In the genomic region with DNA sequence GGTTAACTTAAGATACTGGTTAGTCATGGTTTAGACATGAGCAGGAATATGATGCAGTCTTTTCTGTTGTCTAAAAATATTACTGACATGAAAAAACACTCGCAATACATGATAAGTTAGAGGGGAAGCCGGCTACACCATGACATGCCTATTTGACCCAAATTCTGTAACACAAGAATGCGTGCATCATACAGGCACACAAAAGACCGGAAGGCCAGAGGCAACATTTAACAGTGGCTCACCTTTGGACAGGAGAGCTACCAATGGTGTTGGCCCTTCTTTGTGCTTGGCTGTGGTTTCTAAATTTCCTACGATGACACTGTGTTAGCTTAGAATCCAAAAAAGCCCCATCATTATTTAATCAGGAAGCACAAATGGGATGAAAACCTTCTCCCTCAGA, we compare ENCODE assay signal across 26 cellular contexts.
"Had no signal": no experiment of that assay in that cellular context is flagged by ENCODE, and none has a peak within 500 bp of the region (broad histone marks: within the 10 kb centered on the region; RNA-seq: fewer than 3 reads in every experiment).

No MANE protein-coding gene starts in this region.

- H3K36me3 Mint-ChIP-seq: naive thymus-derived CD8-positive, alpha-beta T cell; stimulated activated naive B cell treated with anti-CD40 and anti-IgM and Interleukin-4, amounts not matched to agents 10 μg/mL and 1 μg/mL and 100 μg/mL, for 72 hours; type B pancreatic cell had no signal

- H2AFZ ChIP-seq: hepatocyte had no signal

- H3K4me3 Mint-ChIP-seq: naive thymus-derived CD8-positive, alpha-beta T cell; nephron progenitor cell; stimulated activated naive B cell treated with anti-CD40 and anti-IgM and Interleukin-4, amounts not matched to agents 10 μg/mL and 1 μg/mL and 100 μg/mL, for 72 hours; type B pancreatic cell had no signal

- H3K27me3 Mint-ChIP-seq: type B pancreatic cell had no signal

- H3K4me3 ChIP-seq: heart left ventricle, hepatocyte, left lung, pancreas, prostate gland, skin epidermis, stomach, thoracic aorta, tibial artery, uterus had no signal

- H3K27ac Mint-ChIP-seq: naive thymus-derived CD8-positive, alpha-beta T cell; nephron progenitor cell; stimulated activated naive B cell treated with anti-CD40 and anti-IgM and Interleukin-4, amounts not matched to agents 10 μg/mL and 1 μg/mL and 100 μg/mL, for 72 hours; type B pancreatic cell had no signal

- H3K4me2 ChIP-seq: hepatocyte had no signal

- H3K9me3 ChIP-seq: heart left ventricle, left lung, pancreas, prostate gland, stomach, thoracic aorta, tibial artery, uterus had no signal

- H3K27me3 ChIP-seq: hepatocyte, pancreas, uterus had no signal

- H3K9me3 Mint-ChIP-seq: stimulated activated naive B cell treated with anti-CD40 and anti-IgM and Interleukin-4, amounts not matched to agents 10 μg/mL and 1 μg/mL and 100 μg/mL, for 72 hours; type B pancreatic cell had no signal

- H3K4me1 ChIP-seq: pancreas, prostate gland, uterus had no signal

- H3K36me3 ChIP-seq: heart left ventricle, left lung, pancreas, prostate gland, stomach, thoracic aorta, tibial artery, uterus had no signal

- DNase-seq: heart left ventricle; islet precursor cell; kidney glomerular epithelial cell; left cardiac atrium; left lung; mesenchymal stem cell; naive thymus-derived CD8-positive, alpha-beta T cell; nephron progenitor cell; retina; right cardiac atrium; stimulated activated CD4-positive, alpha-beta T cell treated with anti-CD3 and anti-CD28 coated beads, Interleukin-12 subunit alpha, Interleukin-12 subunit beta, amount 100 ng/mL, for 4 hours; stimulated activated CD4-positive, alpha-beta T cell treated with anti-CD3 and anti-CD28 coated beads, Interleukin-15, amount 100 ng/mL, for 24 hours; stimulated activated CD4-positive, alpha-beta T cell treated with anti-CD3 and anti-CD28 coated beads, Interleukin-2, amount 100 ng/mL, for 24 hours; stimulated activated CD4-positive, alpha-beta T cell treated with anti-CD3 and anti-CD28 coated beads, Interleukin-4, amount 100 ng/mL, for 1 hour; stimulated activated naive B cell treated with anti-CD40 and anti-IgM and Interleukin-4, amounts not matched to agents 10 μg/mL and 1 μg/mL and 100 μg/mL, for 72 hours; stimulated activated naive CD8-positive, alpha-beta T cell treated with anti-CD3 and anti-CD28 coated beads, Interleukin-15, Interleukin-2, amounts not matched to agents 100 U/mL and 50 U/mL, for 24 hours; stomach; tibial artery; uterus had no signal

- H3K27ac ChIP-seq: heart left ventricle, hepatocyte, left lung, pancreas, prostate gland, skin epidermis, stomach, thoracic aorta, tibial artery, uterus had no signal

- ATAC-seq: heart left ventricle; left cardiac atrium; left lung; naive thymus-derived CD8-positive, alpha-beta T cell; pancreas; right cardiac atrium; sciatic nerve; stimulated activated naive B cell treated with anti-CD40 and anti-IgM and Interleukin-4, amounts not matched to agents 10 μg/mL and 1 μg/mL and 100 μg/mL, for 72 hours; stimulated activated naive CD8-positive, alpha-beta T cell treated with anti-CD3 and anti-CD28 coated beads, Interleukin-15, Interleukin-2, amounts not matched to agents 100 U/mL and 50 U/mL, for 24 hours had no signal
